25 cellular contexts compared by ENCODE assay signal in genomic region chr1:229640455-229640854, GRCh38. TPM values are rescaled to one million over a fixed set of nuclear protein-coding genes. Genes with fewer than 3 reads are reported as not detected.
A peak's percentile ranks its signal among the peaks of the same experiment; 100 is the strongest.
DNase-seq lines count a peak whose midpoint lies in the region; ATAC-seq, FAIRE-seq and TF ChIP-seq lines count a peak whose summit lies in the region.
"Had no signal": no experiment of that assay in that cellular context is flagged by ENCODE, and none has a peak within 500 bp of the region (broad histone marks: within the 10 kb centered on the region; RNA-seq: fewer than 3 reads in every experiment).

No MANE protein-coding gene starts in this region.

- H3K4me1 ChIP-seq in neural progenitor cell, result peaks cover 4% of the 10 kb centered on the region

- no peaks in the 10 kb centered on the region for H3F3A ChIP-seq in neural progenitor cell (ENCODE audit: low read depth)

- peaks cover 31% of the 10 kb centered on the region for H3K79me2 ChIP-seq in neural progenitor cell (ENCODE audit: low read depth)

- H3K9ac ChIP-seq in neural progenitor cell, result no peak overlapping the region

- H3K27ac Mint-ChIP-seq in neural progenitor cell (no peak overlapping the region), mesothelial cell of epicardium (no peak overlapping the region)
- H3K27ac Mint-ChIP-seq: activated CD4-positive, alpha-beta T cell treated with anti-CD3 and anti-CD28 coated beads, Interleukin-2, amount 10 ng/mL, durations not matched to agents 24 days and 14 days; type B pancreatic cell had no signal

- DNase-seq in D721Med (ENCODE audit: insufficient read length, low spot score) (no peak), G401 (ENCODE audit: low spot score) (peak; percentile 88), NCI-H774 (lab: John Stamatoyannopoulos, UW) (peak; percentile 41), neural progenitor cell (ENCODE audit: low spot score) (peak; percentile 9), DMS53 treated with DMSO at 0.1 percent for 48 hours (lab: John Stamatoyannopoulos, UW; ENCODE audit: unreplicated experiment) (no peak), mesothelial cell of epicardium (ENCODE audit: low spot score in 2 of 2, unreplicated experiment in 2 of 2) (no peak)
- DNase-seq: activated CD4-positive, alpha-beta T cell treated with anti-CD3 and anti-CD28 coated beads, Interleukin-2, amount 10 ng/mL, durations not matched to agents 24 days and 14 days; activated naive CD4-positive, alpha-beta T cell treated with Interleukin-2 at 50 U/mL for 16 hours; COR-L47; Karpas-422; naive thymus-derived CD4-positive, alpha-beta T cell; occipital lobe; SIG-M5; stimulated activated CD4-positive, alpha-beta T cell treated with anti-CD3 and anti-CD28 coated beads, Interleukin-1b, Interleukin-23, amount 100 ng/mL, for 48 hours; SW 1271; T-helper 9 cell; WERI-Rb-1 had no signal

- peak; percentile 61 for FAIRE-seq in D721Med (lab: Jason Lieb, UNC)
- FAIRE-seq: endothelial cell of umbilical vein, GM18507, HepG2 had no signal

- H4K20me1 ChIP-seq in neural progenitor cell (ENCODE audit: low read depth), result peaks cover 17% of the 10 kb centered on the region

- no peak for ATAC-seq in HG02885 (IDR thresholded peaks at IDR 0.05; ENCODE audit: poor library complexity, unreplicated experiment)
- ATAC-seq: HCT116; HepG2; naive thymus-derived CD4-positive, alpha-beta T cell; Panc1 had no signal

- H3K4me3 Mint-ChIP-seq in neural progenitor cell, result no peak overlapping the region
- no peak overlapping the region for H3K4me3 Mint-ChIP-seq in mesothelial cell of epicardium
- H3K4me3 Mint-ChIP-seq: activated CD4-positive, alpha-beta T cell treated with anti-CD3 and anti-CD28 coated beads, Interleukin-2, amount 10 ng/mL, durations not matched to agents 24 days and 14 days; type B pancreatic cell had no signal

- H3K36me3 ChIP-seq in neural progenitor cell, result no peaks in the 10 kb centered on the region

- no peak overlapping the region for H2AFZ ChIP-seq in neural progenitor cell (replicated peaks)

- in situ Hi-C loops in G401 (cut with HindIII; ENCODE audit: low sequenced_read_pairs), result no loop called here

- peaks cover 28% of the 10 kb centered on the region for H3K36me3 Mint-ChIP-seq in neural progenitor cell
- peaks cover 25% of the 10 kb centered on the region for H3K36me3 Mint-ChIP-seq in mesothelial cell of epicardium

- no peaks in the 10 kb centered on the region for H3K27me3 ChIP-seq in neural progenitor cell

- no peak overlapping the region for H3K27ac ChIP-seq in neural progenitor cell
- H3K27ac ChIP-seq: skin epidermis, WERI-Rb-1 had no signal

- TF ChIP-seq CTCF in D721Med (IDR thresholded peaks at IDR 0.05; ENCODE audit: insufficient read depth, missing control alignments), result no peak
- no peak for TF ChIP-seq CTCF in neural progenitor cell (IDR thresholded peaks at IDR 0.05)
- TF ChIP-seq CTCF in mesothelial cell of epicardium (IDR thresholded peaks at IDR 0.05; ENCODE audit: unreplicated experiment), result no peak

- H3K4me1 Mint-ChIP-seq in neural progenitor cell (no peaks in the 10 kb centered on the region), mesothelial cell of epicardium (no peaks in the 10 kb centered on the region)

- H3K4me2 ChIP-seq in neural progenitor cell, result no peak overlapping the region

- no peaks in the 10 kb centered on the region for H3K27me3 Mint-ChIP-seq in neural progenitor cell (ENCODE audit: insufficient read depth, low read depth)
- no peaks in the 10 kb centered on the region for H3K27me3 Mint-ChIP-seq in mesothelial cell of epicardium (ENCODE audit: low read depth)
- H3K27me3 Mint-ChIP-seq: activated CD4-positive, alpha-beta T cell treated with anti-CD3 and anti-CD28 coated beads, Interleukin-2, amount 10 ng/mL, durations not matched to agents 24 days and 14 days; naive thymus-derived CD4-positive, alpha-beta T cell; type B pancreatic cell had no signal

- H3K4me3 ChIP-seq in neural progenitor cell, result no peak overlapping the region
- H3K4me3 ChIP-seq: skin epidermis had no signal

- no peaks in the 10 kb centered on the region for H3K9me3 ChIP-seq in neural progenitor cell (ENCODE audit: low read depth)

- H3K9me3 Mint-ChIP-seq in neural progenitor cell, result no peaks in the 10 kb centered on the region
- H3K9me3 Mint-ChIP-seq in mesothelial cell of epicardium, result no peaks in the 10 kb centered on the region
- H3K9me3 Mint-ChIP-seq: activated CD4-positive, alpha-beta T cell treated with anti-CD3 and anti-CD28 coated beads, Interleukin-2, amount 10 ng/mL, durations not matched to agents 24 days and 14 days; naive thymus-derived CD4-positive, alpha-beta T cell; type B pancreatic cell had no signal

RNA-seq across cellular contexts. Expression of gene URB2, which starts 14.4 kb away (rescaled TPM):
- total RNA-seq in G401 (2014; rRNA removed; shearing (Covaris generic)), result 17.6 and 22.0 TPM in 2 replicates
- total RNA-seq in neural progenitor cell (ENCODE audit: low replicate concordance), result 10.3 and 12.9 TPM in 2 replicates
- 11.3 to 13.1 TPM (median 11.4 TPM) in 3 replicates for total RNA-seq in mesothelial cell of epicardium

RNA-seq across cellular contexts. Expression of gene TAF5L, which starts 14.5 kb away (rescaled TPM):
- 15.3 and 23.0 TPM in 2 replicates for total RNA-seq in G401 (2014; rRNA removed; shearing (Covaris generic))
- total RNA-seq in neural progenitor cell (ENCODE audit: low replicate concordance), result 8.5 and 12.3 TPM in 2 replicates
- 19.5 to 21.3 TPM (median 20.9 TPM) in 3 replicates for total RNA-seq in mesothelial cell of epicardium

Comparison
In these comparisons a context has a peak if more than half of its experiments do, and no peak if none do; other contexts are left out.
1. DNase-seq: peak in G401 (single experiment), NCI-H774 (single experiment) and neural progenitor cell (single experiment); none in D721Med (single experiment), DMS53 treated with DMSO at 0.1 percent for 48 hours (single experiment) and mesothelial cell of epicardium (0 of 2).